Comparison of ENCODE assay signal across 8 cellular contexts in genomic region chr7:2109936-2110585, GRCh38.
A peak's percentile ranks its signal among the peaks of the same experiment; 100 is the strongest.
DNase-seq lines count a peak whose midpoint lies in the region; ATAC-seq and TF ChIP-seq lines count a peak whose summit lies in the region.

No MANE protein-coding gene starts in this region.

- no peak for TF ChIP-seq CTCF in gastroesophageal sphincter (IDR thresholded peaks at IDR 0.05)
- no peak for TF ChIP-seq CTCF in GM10248 (IDR thresholded peaks at IDR 0.05; ENCODE audit: control extremely low read depth, extremely low read depth, low read depth, missing control alignments)

- 60 to 80% methylated on average over 8 to 9 of the region's 28 CpGs for WGBS in gastroesophageal sphincter (ENCODE audit: low coverage in 1 of 2), 2 donors
- WGBS in aorta, 2 donors: 85 to 86% methylated on average over 28 of the region's 28 CpGs

- no peaks in the 10 kb centered on the region for H3K27me3 ChIP-seq in gastroesophageal sphincter
- H3K27me3 ChIP-seq in aorta (ENCODE audit: control insufficient read depth in 1 of 2, insufficient read depth in 2 of 2, low read length in 1 of 2): no peaks in the 10 kb centered on the region

- H3K27ac ChIP-seq in gastroesophageal sphincter (peak overlapping the region in 3 of 4 donors; percentile 25 to 29 (median 27)), aorta (ENCODE audit: low read depth in 1 of 2, low read length in 2 of 2) (no peak overlapping the region)

- no peak for TF ChIP-seq POLR2A in gastroesophageal sphincter (IDR thresholded peaks at IDR 0.05)

- intact Hi-C loops in aorta (cut with DNase I): loop anchor here in 1 of 2 donors (5.0 kb wide), 1 partner anchor 97 kb away; no protein-coding TSS in a partner anchor

- H3K4me1 ChIP-seq in gastroesophageal sphincter: peaks cover 0 to 57% (median 1%) of the 10 kb centered on the region in 3 donors
- no peaks in the 10 kb centered on the region for H3K4me1 ChIP-seq in aorta (ENCODE audit: control insufficient read depth in 1 of 2, insufficient read depth in 2 of 2, low read length in 2 of 2)

- H3K9me3 ChIP-seq in gastroesophageal sphincter (no peaks in the 10 kb centered on the region), aorta (ENCODE audit: control insufficient read depth, low read length) (no peaks in the 10 kb centered on the region)

- no peak overlapping the region for H3K4me3 ChIP-seq in gastroesophageal sphincter
- H3K4me3 ChIP-seq in aorta (ENCODE audit: low read length in 2 of 2): no peak overlapping the region

- POLR2A ChIA-PET in GM10248 (lab: Yijun Ruan, JAX): no interaction called here

- ATAC-seq in gastroesophageal sphincter (peak; percentile 42), aorta (ENCODE audit: low FRiP score) (no peak)

- DNase-seq in GM04503 (ENCODE audit: low read depth): peak; percentile 69
- DNase-seq in NCI-H460 (ENCODE audit: extremely low read depth, low read depth): peak; percentile 83
- DNase-seq in activated T-cell treated with anti-CD3 and anti-CD28 coated beads for 4 hours: peak; percentile 36
- DNase-seq in stimulated activated CD4-positive, alpha-beta T cell treated with anti-CD3 and anti-CD28 coated beads, Interleukin-4, amount 100 ng/mL, for 24 hours: peak; percentile 80
- DNase-seq in aorta: no peak
- no peak for DNase-seq in GM10248 (ENCODE audit: extremely low spot score)
- no peak for DNase-seq in activated gamma-delta T cell (lab: John Stamatoyannopoulos, UW)

- CTCF ChIA-PET in GM10248 (lab: Yijun Ruan, JAX): no interaction called here

- no peak for TF ChIP-seq EP300 in gastroesophageal sphincter (IDR thresholded peaks at IDR 0.05)

- H3K36me3 ChIP-seq in gastroesophageal sphincter (no peaks in the 10 kb centered on the region), aorta (ENCODE audit: control insufficient read depth in 1 of 2, insufficient read depth in 2 of 2, low read length in 1 of 2) (no peaks in the 10 kb centered on the region)

Comparison
In these comparisons a context has a peak if more than half of its experiments do, and no peak if none do; other contexts are left out.
1. DNase-seq: peak in GM04503 (single experiment), NCI-H460 (single experiment), activated T-cell treated with anti-CD3 and anti-CD28 coated beads for 4 hours (single experiment) and stimulated activated CD4-positive, alpha-beta T cell treated with anti-CD3 and anti-CD28 coated beads, Interleukin-4, amount 100 ng/mL, for 24 hours (single experiment); none in aorta (0 of 2), GM10248 (single experiment) and activated gamma-delta T cell (single experiment).
2. H3K27ac ChIP-seq: peak in gastroesophageal sphincter (3 of 4); none in aorta (0 of 2).